In the genomic region with DNA sequence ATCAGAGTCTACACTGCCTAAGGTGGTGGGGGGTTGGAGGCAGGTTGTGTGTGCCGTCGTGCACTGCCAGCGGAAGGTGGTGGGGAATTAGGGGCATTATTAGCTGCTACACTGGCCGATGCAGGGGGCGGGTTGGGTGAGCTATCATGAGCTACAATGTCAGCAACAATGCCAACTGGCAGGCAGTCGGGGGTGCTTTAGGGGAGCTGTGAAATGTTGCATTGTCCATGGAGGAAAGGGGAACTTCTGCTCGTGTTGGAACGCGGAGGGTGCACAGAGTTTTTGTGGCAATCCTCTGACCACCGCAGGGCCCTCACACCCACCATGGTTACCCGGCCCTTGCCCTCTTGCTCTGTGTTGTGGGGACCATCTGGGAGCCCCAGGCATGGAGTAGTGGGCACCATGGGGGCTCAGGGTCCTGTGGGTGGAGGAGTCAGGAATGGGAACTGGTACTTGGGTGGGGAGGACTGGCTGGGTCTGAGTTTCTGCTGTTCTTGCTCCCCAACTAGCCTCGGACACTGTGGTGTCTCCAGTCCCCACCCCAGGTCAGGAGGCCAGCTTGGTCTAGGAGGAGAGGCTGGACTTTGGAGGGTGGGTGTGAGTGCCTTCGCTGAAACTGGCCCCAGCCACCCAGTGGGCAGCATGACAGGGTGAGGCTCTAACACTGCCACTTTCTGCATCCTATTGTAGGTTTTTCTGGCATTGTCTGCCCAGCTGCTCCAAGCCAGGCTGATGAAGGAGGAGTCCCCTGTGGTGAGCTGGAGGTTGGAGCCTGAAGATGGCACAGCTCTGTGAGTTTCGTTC, we compare ENCODE assay signal across 8 cellular contexts.
DNase-seq lines count a peak whose midpoint lies in the region; ATAC-seq and TF ChIP-seq lines count a peak whose summit lies in the region.
"Not testable (repeated sequence)": the region's sequence is repeated elsewhere in the genome, so short reads cannot be mapped to it uniquely, and the experiment has no call there.

No MANE protein-coding gene starts in this region.

- H3K27me3 ChIP-seq in H7 (ENCODE audit: control insufficient read depth, insufficient read depth, low read length); SK-N-SH (ENCODE audit: insufficient read depth); osteoblast (ENCODE audit: insufficient read depth, low read length); upper lobe of right lung: not testable (repeated sequence)
- H3K27me3 ChIP-seq in esophagus muscularis mucosa, result peaks cover 0 to 12% (median 0%) of the 10 kb centered on the region in 4 donors

- intact Hi-C loops in esophagus muscularis mucosa (cut with DNase I); upper lobe of right lung (cut with DNase I): not testable (repeated sequence)

- POLR2A ChIA-PET in SK-N-SH (lab: Yijun Ruan, JAX), result not testable (repeated sequence)

- not testable (repeated sequence) for H3K79me2 ChIP-seq in SK-N-SH (ENCODE audit: insufficient read depth); osteoblast (ENCODE audit: insufficient read depth, low read length)

- CTCF ChIA-PET in SK-N-SH (lab: Yijun Ruan, JAX), result not testable (repeated sequence)

- H3K9me3 ChIP-seq in SK-N-SH, upper lobe of right lung: not testable (repeated sequence)
- H3K9me3 ChIP-seq in esophagus muscularis mucosa (peaks cover 0 to 17% (median 14%) of the 10 kb centered on the region in 4 donors), osteoblast (ENCODE audit: low read depth, low read length) (peaks cover 24% of the 10 kb centered on the region)

- TF ChIP-seq CTCF in SK-N-SH (IDR thresholded peaks at IDR 0.05); esophagus muscularis mucosa (IDR thresholded peaks at IDR 0.05); osteoblast (IDR thresholded peaks at IDR 0.05; ENCODE audit: extremely low read depth, low read depth, low read length); upper lobe of right lung (IDR thresholded peaks at IDR 0.05): not testable (repeated sequence)

- not testable (repeated sequence) for H3K4me2 ChIP-seq in SK-N-SH; osteoblast (ENCODE audit: insufficient read depth, low read length)

- TF ChIP-seq EP300 in SK-N-SH (IDR thresholded peaks at IDR 0.05; ENCODE audit: borderline replicate concordance in 1 of 2, low read depth in 1 of 2, low read length in 1 of 2); esophagus muscularis mucosa (IDR thresholded peaks at IDR 0.05): not testable (repeated sequence)

- not testable (repeated sequence) for H3K9me2 ChIP-seq in SK-N-SH

- not testable (repeated sequence) for TF ChIP-seq POLR2A in esophagus muscularis mucosa (IDR thresholded peaks at IDR 0.05; ENCODE audit: low read depth)

- H3F3A ChIP-seq in SK-N-SH (replicated peaks; ENCODE audit: insufficient read depth), result not testable (repeated sequence)

- H4K20me1 ChIP-seq in SK-N-SH (ENCODE audit: insufficient read depth); osteoblast (ENCODE audit: insufficient read depth, low read length): not testable (repeated sequence)

- DNase-seq in 8988T (peak; percentile 6), GM03348 (ENCODE audit: low spot score) (peak; percentile 2), H7 (peak; percentile 22), SK-N-SH (peak; percentile 1), esophagus muscularis mucosa (ENCODE audit: extremely low spot score) (peak; percentile 86), iPS-NIHi11 (ENCODE audit: low spot score) (peak; percentile 4), osteoblast (ENCODE audit: insufficient read length, low spot score, missing footprints) (peak; percentile 25), upper lobe of right lung (peak; percentile 66)

- WGBS in SK-N-SH (ENCODE audit: low lambda C conversion rate), result 21% methylated on average over 14 of the region's 14 CpGs
- 75% methylated on average over 14 of the region's 14 CpGs for WGBS in esophagus muscularis mucosa

- H3K9ac ChIP-seq in SK-N-SH, result not testable (repeated sequence)

- ATAC-seq in upper lobe of right lung, result not testable (repeated sequence)

- not testable (repeated sequence) for H3K4me1 ChIP-seq in SK-N-SH (ENCODE audit: control insufficient read depth in 1 of 2, insufficient read depth in 2 of 2, low read depth in 1 of 2, low read length in 1 of 2); esophagus muscularis mucosa; osteoblast (ENCODE audit: insufficient read depth, low read length); upper lobe of right lung

- not testable (repeated sequence) for H2AFZ ChIP-seq in SK-N-SH (ENCODE audit: low read depth); osteoblast (ENCODE audit: low read length)

- TF ChIP-seq RAD21 in SK-N-SH (IDR thresholded peaks at IDR 0.05; ENCODE audit: low read length), result not testable (repeated sequence)

- not testable (repeated sequence) for H3K27ac ChIP-seq in SK-N-SH (ENCODE audit: low read depth in 2 of 2, low read length in 1 of 2); esophagus muscularis mucosa (replicated peaks in 1 of 4); osteoblast (ENCODE audit: low read depth, low read length); upper lobe of right lung

- not testable (repeated sequence) for H3K36me3 ChIP-seq in H7 (replicated peaks; ENCODE audit: control insufficient read depth, insufficient read depth, low read length); SK-N-SH (replicated peaks in 1 of 2; ENCODE audit: control insufficient read depth in 1 of 2, insufficient read depth in 2 of 2, low read length in 1 of 2); esophagus muscularis mucosa; osteoblast (ENCODE audit: insufficient read depth, low read length); upper lobe of right lung

- H3K4me3 ChIP-seq in H7 (ENCODE audit: insufficient read depth, low read depth, low read length); SK-N-SH (ENCODE audit: low read depth in 2 of 2, low read length in 1 of 2); esophagus muscularis mucosa; osteoblast (ENCODE audit: insufficient read depth, low read length); upper lobe of right lung: not testable (repeated sequence)

Comparison
In these comparisons a context has a peak if more than half of its experiments do, and no peak if none do; other contexts are left out.
1. DNase-seq: peak in every context shown above with its lines; median percentile 86 in esophagus muscularis mucosa; 66 in upper lobe of right lung; 25 in osteoblast; 22 in H7; 6 in 8988T; 4 in iPS-NIHi11; 2 in GM03348; 1 in SK-N-SH.